12 cellular contexts compared by ENCODE assay signal in genomic region chr20:58064411-58065010, GRCh38.
"Had no signal": no experiment of that assay in that cellular context is flagged by ENCODE, and none has a peak within 500 bp of the region (broad histone marks: within the 10 kb centered on the region; RNA-seq: fewer than 3 reads in every experiment).

No MANE protein-coding gene starts in this region.

- ATAC-seq: left ventricle myocardium superior; stimulated activated memory B cell treated with anti-CD40 and anti-IgM and Interleukin-4, amounts not matched to agents 10 μg/mL and 1 μg/mL and 100 μg/mL, for 72 hours had no signal

- H3K4me3 ChIP-seq: dorsolateral prefrontal cortex, hepatocyte, thyroid gland had no signal

- H3K27ac Mint-ChIP-seq: activated CD4-positive, alpha-beta T cell treated with anti-CD3 and anti-CD28 coated beads, Interleukin-2, amount 10 ng/mL, durations not matched to agents 7 days and 5 days; activated T-cell treated with anti-CD3 and anti-CD28 coated beads, Interleukin-2, amount 50 U/mL, for 24 hours; stimulated activated memory B cell treated with anti-CD40 and anti-IgM and Interleukin-4, amounts not matched to agents 10 μg/mL and 1 μg/mL and 100 μg/mL, for 72 hours had no signal

- H3K36me3 Mint-ChIP-seq: stimulated activated memory B cell treated with anti-CD40 and anti-IgM and Interleukin-4, amounts not matched to agents 10 μg/mL and 1 μg/mL and 100 μg/mL, for 72 hours had no signal

- H3K27me3 ChIP-seq: hepatocyte, thyroid gland had no signal

- H3K4me1 ChIP-seq: thyroid gland had no signal

- DNase-seq: activated CD4-positive, alpha-beta T cell treated with anti-CD3 and anti-CD28 coated beads, Interleukin-2, amount 10 ng/mL, durations not matched to agents 7 days and 5 days; activated effector memory CD4-positive, alpha-beta T cell treated with Interleukin-2 at 50 U/mL for 16 hours; activated naive CD4-positive, alpha-beta T cell treated with anti-CD3 and anti-CD28 coated beads, Interleukin-2, amount 50 U/mL, for 16 hours; activated T-cell treated with anti-CD3 and anti-CD28 coated beads, Interleukin-2, amount 50 U/mL, for 24 hours; dorsolateral prefrontal cortex; kidney; left ventricle myocardium superior; mesendoderm; stimulated activated CD4-positive, alpha-beta T cell treated with anti-CD3 and anti-CD28 coated beads, Interleukin-2, amount 100 ng/mL, for 48 hours; thyroid gland had no signal

- H3K4me3 Mint-ChIP-seq: activated CD4-positive, alpha-beta T cell treated with anti-CD3 and anti-CD28 coated beads, Interleukin-2, amount 10 ng/mL, durations not matched to agents 7 days and 5 days; activated T-cell treated with anti-CD3 and anti-CD28 coated beads, Interleukin-2, amount 50 U/mL, for 24 hours; stimulated activated memory B cell treated with anti-CD40 and anti-IgM and Interleukin-4, amounts not matched to agents 10 μg/mL and 1 μg/mL and 100 μg/mL, for 72 hours had no signal

- H3K27ac ChIP-seq: dorsolateral prefrontal cortex, hepatocyte, thyroid gland had no signal

- H3K9me3 Mint-ChIP-seq: activated CD4-positive, alpha-beta T cell treated with anti-CD3 and anti-CD28 coated beads, Interleukin-2, amount 10 ng/mL, durations not matched to agents 7 days and 5 days had no signal

- H3K9me3 ChIP-seq: thyroid gland had no signal

- H3K36me3 ChIP-seq: thyroid gland had no signal

- H3K4me1 Mint-ChIP-seq: activated CD4-positive, alpha-beta T cell treated with anti-CD3 and anti-CD28 coated beads, Interleukin-2, amount 10 ng/mL, durations not matched to agents 7 days and 5 days; stimulated activated memory B cell treated with anti-CD40 and anti-IgM and Interleukin-4, amounts not matched to agents 10 μg/mL and 1 μg/mL and 100 μg/mL, for 72 hours had no signal
